7 cellular contexts compared by ENCODE assay signal in genomic region chr13:75617230-75617629, GRCh38.
"Had no signal": no experiment of that assay in that cellular context is flagged by ENCODE, and none has a peak within 500 bp of the region (broad histone marks: within the 10 kb centered on the region; RNA-seq: fewer than 3 reads in every experiment).

No MANE protein-coding gene starts in this region.

- ATAC-seq: GM12878 had no signal

- DNase-seq: GDM1, GF-D8 had no signal

- FAIRE-seq: G401.6, GM12878, GM12891, GM18507, GM19239 had no signal

- H3K4me3 ChIP-seq: GM12878 had no signal
